9 cellular contexts compared by ENCODE assay signal in genomic region chr5:181114844-181115778, GRCh38. TPM values are rescaled to one million over a fixed set of nuclear protein-coding genes. Genes with fewer than 3 reads are reported as not detected.
DNase-seq lines count a peak whose midpoint lies in the region; TF ChIP-seq lines count a peak whose summit lies in the region.
"Had no signal": no experiment of that assay in that cellular context is flagged by ENCODE, and none has a peak within 500 bp of the region (broad histone marks: within the 10 kb centered on the region; RNA-seq: fewer than 3 reads in every experiment).

No MANE protein-coding gene starts in this region.

- H4K91ac ChIP-seq in trophoblast cell (ENCODE audit: low read depth, low read length): no peak overlapping the region

- H3K14ac ChIP-seq in trophoblast cell (ENCODE audit: low read length): no peak overlapping the region

- peaks cover 13% of the 10 kb centered on the region for H3K9me3 ChIP-seq in trophoblast cell (ENCODE audit: insufficient read depth, low read depth, low read length)

- no peak overlapping the region for H3K9ac ChIP-seq in trophoblast cell (ENCODE audit: low read length)

- no peaks in the 10 kb centered on the region for H3K4me1 ChIP-seq in trophoblast cell (ENCODE audit: control insufficient read depth in 1 of 2, insufficient read depth in 2 of 2, low read length in 2 of 2)

- no peak overlapping the region for H3K4ac ChIP-seq in trophoblast cell (ENCODE audit: low read depth, low read length)

- no peak overlapping the region for H3K4me3 ChIP-seq in GM12865 (ENCODE audit: low read depth, low read length)
- H3K4me3 ChIP-seq in fibroblast of the aortic adventitia (ENCODE audit: low read depth, low read length): no peak overlapping the region
- H3K4me3 ChIP-seq in trophoblast cell (ENCODE audit: low read depth, low read length): no peak overlapping the region

- no peak overlapping the region for H2BK120ac ChIP-seq in trophoblast cell (ENCODE audit: insufficient read depth, low read length, poor library complexity)

- H3K23ac ChIP-seq in trophoblast cell (ENCODE audit: low read length): no peak overlapping the region

- H4K8ac ChIP-seq in trophoblast cell (ENCODE audit: low read depth, low read length): no peak overlapping the region

- H3K79me1 ChIP-seq in trophoblast cell (ENCODE audit: low read length): no peaks in the 10 kb centered on the region

- no peak overlapping the region for H2AFZ ChIP-seq in trophoblast cell (ENCODE audit: insufficient read depth, low read length, poor library complexity)

- WGBS in trophoblast cell (ENCODE audit: extremely low coverage, insufficient coverage, insufficient read length): no CpG with 5 or more reads among the region's 47 CpGs

- no peak overlapping the region for H2BK12ac ChIP-seq in trophoblast cell (ENCODE audit: low read length)

- no peak overlapping the region for H4K12ac ChIP-seq in trophoblast cell (ENCODE audit: low read depth, low read length)

- no peaks in the 10 kb centered on the region for H3K36me3 ChIP-seq in trophoblast cell (ENCODE audit: control insufficient read depth in 1 of 2, insufficient read depth in 2 of 2, low read length in 2 of 2)

- H2BK5ac ChIP-seq in trophoblast cell (ENCODE audit: low read depth, low read length, poor library complexity): no peak overlapping the region

- POLR2A ChIA-PET in RWPE1 (lab: Yijun Ruan, JAX; ENCODE audit: low non-redundant PET): no interaction called here

- H3K18ac ChIP-seq in trophoblast cell (ENCODE audit: low read length): no peak overlapping the region

- no peak for TF ChIP-seq CTCF in GM12865 (IDR thresholded peaks at IDR 0.05; ENCODE audit: insufficient read depth, low read depth, low read length, missing control alignments)
- no peak for TF ChIP-seq CTCF in RWPE1 (conservative IDR thresholded peaks at IDR 0.05; ENCODE audit: low read depth)
- no peak for TF ChIP-seq CTCF in fibroblast of the aortic adventitia (IDR thresholded peaks at IDR 0.05; ENCODE audit: insufficient read depth, low read length)

- DNase-seq in GM12865 (ENCODE audit: low read depth) (peak; percentile 47), RWPE1 (ENCODE audit: low spot score) (peak; percentile 64), fibroblast of the aortic adventitia (ENCODE audit: low read depth) (peak; percentile 4), trophoblast cell (peak; percentile 92 to 93), MV-4-11 (lab: John Stamatoyannopoulos, UW) (no peak), activated T-cell treated with anti-CD3 and anti-CD28 coated beads for 4 hours (no peak), NCI-H345 (lab: John Stamatoyannopoulos, UW) (no peak), T-helper 9 cell (no peak)
- DNase-seq: effector CD8-positive, alpha-beta T cell had no signal

- no peak overlapping the region for H3K27ac ChIP-seq in RWPE1
- H3K27ac ChIP-seq in trophoblast cell (ENCODE audit: low read depth, low read length): no peak overlapping the region

- H3K79me2 ChIP-seq in trophoblast cell (ENCODE audit: control insufficient read depth, insufficient read depth, low read length, poor library complexity): no peaks in the 10 kb centered on the region

- H3K27me3 ChIP-seq in trophoblast cell (ENCODE audit: insufficient read depth, low read length): peaks cover 10% of the 10 kb centered on the region

- H3K4me2 ChIP-seq in trophoblast cell (ENCODE audit: low read length): peak overlapping the region; percentile 40

- H2AK5ac ChIP-seq in trophoblast cell (ENCODE audit: low read length): no peak overlapping the region

- CTCF ChIA-PET in RWPE1 (lab: Yijun Ruan, JAX): interaction anchor here (0.6 to 1.0 kb wide), 3 partner anchors 15 to 73 kb away, joined by 3 to 5 read pairs (median 3); no protein-coding TSS in a partner anchor

RNA-seq across cellular contexts. Expression of gene OR2V1, which starts 15.9 kb away (rescaled TPM):
- not detected in 2 replicates for total RNA-seq in fibroblast of the aortic adventitia (ENCODE audit: low replicate concordance)
- polyA plus RNA-seq in trophoblast cell (2013): not detected in 2 replicates

RNA-seq across cellular contexts. Expression of gene OR2V2, which starts 32.3 kb away (rescaled TPM):
- total RNA-seq in fibroblast of the aortic adventitia (ENCODE audit: low replicate concordance): not detected in 2 replicates
- polyA plus RNA-seq in trophoblast cell (2013): 0.04 TPM in 2 replicates

Comparison
In these comparisons a context has a peak if more than half of its experiments do, and no peak if none do; other contexts are left out.
1. DNase-seq: peak in GM12865 (single experiment), RWPE1 (single experiment), fibroblast of the aortic adventitia (single experiment) and trophoblast cell (2 of 2); none in MV-4-11 (single experiment), activated T-cell treated with anti-CD3 and anti-CD28 coated beads for 4 hours (single experiment), NCI-H345 (single experiment) and T-helper 9 cell (single experiment).